8 cellular contexts compared by ENCODE assay signal in genomic region chr6:127120787-127121636, GRCh38. TPM values are rescaled to one million over a fixed set of nuclear protein-coding genes. Genes with fewer than 3 reads are reported as not detected.
DNase-seq lines count a peak whose midpoint lies in the region; ATAC-seq and TF ChIP-seq lines count a peak whose summit lies in the region.

No MANE protein-coding gene starts in this region.

- no peak overlapping the region for H3K4me3 Mint-ChIP-seq in activated T-helper 1 cell treated with anti-CD3 and anti-CD28 coated beads, Interleukin-12 subunit alpha, Interleukin-12 subunit beta, Interleukin-2, Interleukin-4 antibody, amounts not matched to agents 30 ng/mL and 10 ng/mL and 1 ng/mL, durations not matched to agents 14 hours and 24 hours and 36 hours

- no peaks in the 10 kb centered on the region for H3K9me2 ChIP-seq in DOHH2 (replicated peaks; ENCODE audit: control insufficient read depth, low read length)
- H3K9me2 ChIP-seq in PC-9 (ENCODE audit: insufficient read depth), result no peaks in the 10 kb centered on the region

- H3K27me3 Mint-ChIP-seq in activated T-helper 1 cell treated with anti-CD3 and anti-CD28 coated beads, Interleukin-12 subunit alpha, Interleukin-12 subunit beta, Interleukin-2, Interleukin-4 antibody, amounts not matched to agents 30 ng/mL and 10 ng/mL and 1 ng/mL, durations not matched to agents 14 hours and 24 hours and 36 hours (ENCODE audit: insufficient read depth), result peaks cover 65% of the 10 kb centered on the region

- no peak overlapping the region for H3K27ac Mint-ChIP-seq in activated T-helper 1 cell treated with anti-CD3 and anti-CD28 coated beads, Interleukin-12 subunit alpha, Interleukin-12 subunit beta, Interleukin-2, Interleukin-4 antibody, amounts not matched to agents 30 ng/mL and 10 ng/mL and 1 ng/mL, durations not matched to agents 14 hours and 24 hours and 36 hours

- H3K9ac ChIP-seq in HUES6 (ENCODE audit: low read length), result peak overlapping the region; percentile 76

- CTCF ChIA-PET in PC-9 (lab: Charles Lee), result no interaction called here

- H3K4me3 ChIP-seq in DOHH2 (ENCODE audit: low read length) (no peak overlapping the region), HUES6 (ENCODE audit: low read depth, low read length) (peak overlapping the region; percentile 68), PC-9 (no peak overlapping the region), tibial artery (peak overlapping the region; percentile 52 to 60)

- peak; percentile 60 to 73 for DNase-seq in PC-9
- DNase-seq in activated T-helper 1 cell treated with anti-CD3 and anti-CD28 coated beads, Interleukin-12 subunit alpha, Interleukin-12 subunit beta, Interleukin-2, Interleukin-4 antibody, amounts not matched to agents 30 ng/mL and 10 ng/mL and 1 ng/mL, durations not matched to agents 14 hours and 24 hours and 36 hours (ENCODE audit: low spot score), result peak; percentile 45
- DNase-seq in foreskin melanocyte, result peak; percentile 50
- peak; percentile 54 for DNase-seq in non-pigmented ciliary epithelial cell (ENCODE audit: low read depth)
- DNase-seq in tibial artery, result peak; percentile 65 to 79

- H2AFZ ChIP-seq in PC-9, result no peak overlapping the region

- H3K36me3 ChIP-seq in DOHH2 (ENCODE audit: control insufficient read depth, low read length) (no peaks in the 10 kb centered on the region), HUES6 (ENCODE audit: control insufficient read depth, insufficient read depth, low read length) (no peaks in the 10 kb centered on the region), PC-9 (ENCODE audit: low read depth) (no peaks in the 10 kb centered on the region), tibial artery (no peaks in the 10 kb centered on the region)

- H4K20me1 ChIP-seq in DOHH2 (ENCODE audit: control insufficient read depth, insufficient read depth, low read depth, low read length), result no peaks in the 10 kb centered on the region
- no peaks in the 10 kb centered on the region for H4K20me1 ChIP-seq in PC-9 (ENCODE audit: insufficient read depth)

- H3K79me2 ChIP-seq in DOHH2 (ENCODE audit: control insufficient read depth, low read length) (no peaks in the 10 kb centered on the region), PC-9 (ENCODE audit: low read depth) (no peaks in the 10 kb centered on the region)

- no TSS peak for BruUV-seq in PC-9 (replicated peaks; lab: Mats Ljungman, UMichigan)

- peak; percentile 73 for TF ChIP-seq CTCF in DOHH2 (IDR thresholded peaks at IDR 0.05; ENCODE audit: low read depth, low read length, poor library complexity, severe bottlenecking)
- TF ChIP-seq CTCF in PC-9 (conservative IDR thresholded peaks at IDR 0.05), result peak; percentile 98
- TF ChIP-seq CTCF in tibial artery (IDR thresholded peaks at IDR 0.05), result peak; percentile 52 to 53

- POLR2A ChIA-PET in PC-9 (lab: Charles Lee; ENCODE audit: unreplicated experiment), result no interaction called here

- ATAC-seq in GM21619 (IDR thresholded peaks at IDR 0.05; ENCODE audit: unreplicated experiment), result peak; percentile 78

- peaks cover 12% of the 10 kb centered on the region for H3K4me1 Mint-ChIP-seq in activated T-helper 1 cell treated with anti-CD3 and anti-CD28 coated beads, Interleukin-12 subunit alpha, Interleukin-12 subunit beta, Interleukin-2, Interleukin-4 antibody, amounts not matched to agents 30 ng/mL and 10 ng/mL and 1 ng/mL, durations not matched to agents 14 hours and 24 hours and 36 hours (ENCODE audit: low read depth)

- H3K4me2 ChIP-seq in DOHH2 (ENCODE audit: low read length) (no peak overlapping the region), PC-9 (no peak overlapping the region)

- H3F3A ChIP-seq in DOHH2 (ENCODE audit: control insufficient read depth, insufficient read depth) (no peaks in the 10 kb centered on the region), PC-9 (ENCODE audit: insufficient read depth, low read depth) (no peaks in the 10 kb centered on the region)

- H3K4me1 ChIP-seq in DOHH2 (ENCODE audit: control insufficient read depth, low read length) (no peaks in the 10 kb centered on the region), HUES6 (ENCODE audit: control insufficient read depth, insufficient read depth, low read length) (peaks cover 14% of the 10 kb centered on the region), PC-9 (replicated peaks; ENCODE audit: insufficient read depth) (no peaks in the 10 kb centered on the region), tibial artery (peaks cover 0 to 36% (median 26%) of the 10 kb centered on the region in 4 donors)

- H3K9me3 ChIP-seq in DOHH2 (ENCODE audit: control insufficient read depth, insufficient read depth, low read length) (no peaks in the 10 kb centered on the region), HUES6 (ENCODE audit: control insufficient read depth, insufficient read depth, low read depth, low read length) (no peaks in the 10 kb centered on the region), PC-9 (ENCODE audit: insufficient read depth, low read depth) (no peaks in the 10 kb centered on the region), tibial artery (no peaks in the 10 kb centered on the region)

- peaks cover 32% of the 10 kb centered on the region for H3K27me3 ChIP-seq in DOHH2 (ENCODE audit: control insufficient read depth, low read length)
- peaks cover 53% of the 10 kb centered on the region for H3K27me3 ChIP-seq in HUES6 (ENCODE audit: control insufficient read depth, insufficient read depth, low read length)
- peaks cover 34% of the 10 kb centered on the region for H3K27me3 ChIP-seq in PC-9 (ENCODE audit: insufficient read depth, low read depth)
- peaks cover 0 to 36% of the 10 kb centered on the region in 2 donors for H3K27me3 ChIP-seq in tibial artery

- no peak overlapping the region for H3K27ac ChIP-seq in DOHH2 (ENCODE audit: low read depth, low read length)
- no peak overlapping the region for H3K27ac ChIP-seq in HUES6 (ENCODE audit: low read depth, low read length)
- H3K27ac ChIP-seq in PC-9, result no peak overlapping the region
- no peak overlapping the region for H3K27ac ChIP-seq in tibial artery

- H3K9me3 Mint-ChIP-seq in activated T-helper 1 cell treated with anti-CD3 and anti-CD28 coated beads, Interleukin-12 subunit alpha, Interleukin-12 subunit beta, Interleukin-2, Interleukin-4 antibody, amounts not matched to agents 30 ng/mL and 10 ng/mL and 1 ng/mL, durations not matched to agents 14 hours and 24 hours and 36 hours, result no peaks in the 10 kb centered on the region

- H3K36me3 Mint-ChIP-seq in activated T-helper 1 cell treated with anti-CD3 and anti-CD28 coated beads, Interleukin-12 subunit alpha, Interleukin-12 subunit beta, Interleukin-2, Interleukin-4 antibody, amounts not matched to agents 30 ng/mL and 10 ng/mL and 1 ng/mL, durations not matched to agents 14 hours and 24 hours and 36 hours (ENCODE audit: low read depth), result no peaks in the 10 kb centered on the region

- intact Hi-C loops in PC-9 (cut with micrococcal nuclease; ENCODE audit: unreplicated experiment) (loop anchor here (1.0 to 2.0 kb wide), 8 partner anchors 69 to 1806 kb away; partner anchors contain the start of gene NCOA7), tibial artery (cut with DNase I; ENCODE audit: low total_unique reads) (no loop called here)
- intact Hi-C loops in activated T-helper 1 cell treated with anti-CD3 and anti-CD28 coated beads, Interleukin-12 subunit alpha, Interleukin-12 subunit beta, Interleukin-2, Interleukin-4 antibody, amounts not matched to agents 30 ng/mL and 10 ng/mL and 1 ng/mL, durations not matched to agents 14 hours and 24 hours and 36 hours (cut with micrococcal nuclease), result loop anchor here (1.0 to 10.0 kb wide), 5 partner anchors 146 to 1125 kb away; partner anchors contain the start of gene RNF146

RNA-seq across cellular contexts. Expression of gene RSPO3, which starts 2.5 kb away (rescaled TPM):
- not detected in 2 replicates for total RNA-seq in PC-9 (2021)
- total RNA-seq in activated T-helper 1 cell treated with anti-CD3 and anti-CD28 coated beads, Interleukin-12 subunit alpha, Interleukin-12 subunit beta, Interleukin-2, Interleukin-4 antibody, amounts not matched to agents 30 ng/mL and 10 ng/mL and 1 ng/mL, durations not matched to agents 14 hours and 24 hours and 36 hours, result not detected in 2 replicates

Comparison
In these comparisons a context has a peak if more than half of its experiments do, and no peak if none do; other contexts are left out.
1. H3K4me3 ChIP-seq: peak in HUES6 (single experiment) and tibial artery (2 of 2); none in DOHH2 (single experiment) and PC-9 (single experiment).
2. Peak in every context shown above with its lines, with median percentiles within 50 percentile points of each other: CTCF ChIP-seq and DNase-seq.